9 cellular contexts compared by ENCODE assay signal in genomic region chr13:32737679-32738078, GRCh38.
A peak's percentile ranks its signal among the peaks of the same experiment; 100 is the strongest.
DNase-seq lines count a peak whose midpoint lies in the region; ATAC-seq, FAIRE-seq and TF ChIP-seq lines count a peak whose summit lies in the region.
"Had no signal": no experiment of that assay in that cellular context is flagged by ENCODE, and none has a peak within 500 bp of the region (broad histone marks: within the 10 kb centered on the region; RNA-seq: fewer than 3 reads in every experiment).

No MANE protein-coding gene starts in this region.

- no peaks in the 10 kb centered on the region for H3K9me3 Mint-ChIP-seq in T-helper 2 cell treated with Interferon-gamma antibody and Interleukin-4, amounts not matched to agents 5 μg/mL and 100 μg/mL, for 36 hours
- H3K9me3 Mint-ChIP-seq in mesothelial cell of epicardium, result no peaks in the 10 kb centered on the region

- no peak overlapping the region for H3K23ac ChIP-seq in neuronal stem cell (ENCODE audit: low read depth, low read length, poor library complexity)

- FAIRE-seq in D721Med (lab: Jason Lieb, UNC), result peak; percentile 44

- H2BK120ac ChIP-seq in neuronal stem cell (ENCODE audit: low read depth, low read length), result no peak overlapping the region

- H3K27me3 ChIP-seq in neuronal stem cell (ENCODE audit: control insufficient read depth in 3 of 3, insufficient read depth in 3 of 3, low read depth in 1 of 3, low read length in 3 of 3) (no peaks in the 10 kb centered on the region), BE2C (no peaks in the 10 kb centered on the region)

- TF ChIP-seq CTCF in D721Med (IDR thresholded peaks at IDR 0.05; ENCODE audit: insufficient read depth, missing control alignments) (no peak), mesothelial cell of epicardium (IDR thresholded peaks at IDR 0.05; ENCODE audit: unreplicated experiment) (no peak), BE2C (IDR thresholded peaks at IDR 0.05; ENCODE audit: low read depth, low read length) (no peak)

- H2AFZ ChIP-seq in neuronal stem cell (ENCODE audit: low read length), result no peak overlapping the region

- H2AK5ac ChIP-seq in neuronal stem cell (ENCODE audit: low read depth, low read length), result no peak overlapping the region

- H3K36me3 Mint-ChIP-seq in T-helper 2 cell treated with Interferon-gamma antibody and Interleukin-4, amounts not matched to agents 5 μg/mL and 100 μg/mL, for 36 hours (ENCODE audit: low read depth), result peaks cover 33% of the 10 kb centered on the region
- H3K36me3 Mint-ChIP-seq in mesothelial cell of epicardium, result peaks cover 16% of the 10 kb centered on the region

- H3K4me3 ChIP-seq in neuronal stem cell (ENCODE audit: low read length in 2 of 2) (no peak overlapping the region), BE2C (ENCODE audit: low read depth, low read length) (no peak overlapping the region)

- H3K27me3 Mint-ChIP-seq in T-helper 2 cell treated with Interferon-gamma antibody and Interleukin-4, amounts not matched to agents 5 μg/mL and 100 μg/mL, for 36 hours (ENCODE audit: low read depth), result no peaks in the 10 kb centered on the region
- no peaks in the 10 kb centered on the region for H3K27me3 Mint-ChIP-seq in mesothelial cell of epicardium (ENCODE audit: low read depth)

- H4K91ac ChIP-seq in neuronal stem cell (ENCODE audit: low read depth, low read length, poor library complexity), result no peak overlapping the region

- no peak overlapping the region for H4K8ac ChIP-seq in neuronal stem cell (ENCODE audit: low read depth, low read length)

- no peak overlapping the region for H3K4me2 ChIP-seq in neuronal stem cell (ENCODE audit: insufficient read depth, low read length, poor library complexity, severe bottlenecking)

- H3K9me3 ChIP-seq in neuronal stem cell (replicated peaks in 1 of 2; ENCODE audit: control insufficient read depth in 2 of 2, insufficient read depth in 1 of 2, low read depth in 1 of 2, low read length in 2 of 2) (no peaks in the 10 kb centered on the region), BE2C (no peaks in the 10 kb centered on the region)

- no peak overlapping the region for H3K14ac ChIP-seq in neuronal stem cell (ENCODE audit: low read length)

- H3K18ac ChIP-seq in neuronal stem cell (ENCODE audit: low read length), result no peak overlapping the region

- H3K9ac ChIP-seq in neuronal stem cell (ENCODE audit: low read depth, low read length, poor library complexity), result no peak overlapping the region

- ATAC-seq in GM21528 (IDR thresholded peaks at IDR 0.05; ENCODE audit: low FRiP score, unreplicated experiment), result peak; percentile 72

- peak overlapping the region; percentile 79 for H3K27ac Mint-ChIP-seq in T-helper 2 cell treated with Interferon-gamma antibody and Interleukin-4, amounts not matched to agents 5 μg/mL and 100 μg/mL, for 36 hours
- H3K27ac Mint-ChIP-seq in mesothelial cell of epicardium, result peak overlapping the region; percentile 5

- H3K4me1 ChIP-seq in neuronal stem cell (ENCODE audit: control insufficient read depth in 2 of 2, insufficient read depth in 1 of 2, low read depth in 1 of 2, low read length in 2 of 2) (no peaks in the 10 kb centered on the region), BE2C (no peaks in the 10 kb centered on the region)

- H2BK5ac ChIP-seq in neuronal stem cell (ENCODE audit: low read length), result no peak overlapping the region

- WGBS in neuronal stem cell (ENCODE audit: extremely low coverage in 2 of 2, insufficient read length in 2 of 2, insufficient replicate concordance in 1 of 2), 2 donors, result no CpG with 5 or more reads among the region's 1 CpG

- H3K36me3 ChIP-seq in neuronal stem cell (replicated peaks in 1 of 2; ENCODE audit: control insufficient read depth in 2 of 2, insufficient read depth in 2 of 2, low read length in 2 of 2) (peaks cover 4 to 77% of the 10 kb centered on the region in 2 donors), BE2C (no peaks in the 10 kb centered on the region; the same call in none of the 2 replicates)

- DNase-seq in D721Med (ENCODE audit: insufficient read length, low spot score) (no peak), mesothelial cell of epicardium (ENCODE audit: low spot score in 2 of 2, unreplicated experiment in 2 of 2) (no peak), neuronal stem cell (ENCODE audit: low spot score) (no peak), BE2C (no peak), DMS53 treated with DMSO at 0.1 percent for 48 hours (lab: John Stamatoyannopoulos, UW; ENCODE audit: unreplicated experiment) (no peak), SIG-M5 treated with dmso at 0.1 percent for 504 hours (lab: John Stamatoyannopoulos, UW; ENCODE audit: unreplicated experiment) (no peak)
- no peak for DNase-seq in T-helper 2 cell treated with Interferon-gamma antibody and Interleukin-4, amounts not matched to agents 5 μg/mL and 100 μg/mL, for 36 hours (ENCODE audit: low spot score)

- H3K27ac ChIP-seq in neuronal stem cell (replicated peaks; ENCODE audit: low read length), result no peak overlapping the region
- H3K27ac ChIP-seq: HL-60 had no signal

- H2BK12ac ChIP-seq in neuronal stem cell (ENCODE audit: low read length), result no peak overlapping the region

- H3K4me1 Mint-ChIP-seq in T-helper 2 cell treated with Interferon-gamma antibody and Interleukin-4, amounts not matched to agents 5 μg/mL and 100 μg/mL, for 36 hours (ENCODE audit: low read depth), result peaks cover 31% of the 10 kb centered on the region
- peaks cover 34% of the 10 kb centered on the region for H3K4me1 Mint-ChIP-seq in mesothelial cell of epicardium

- H3K4ac ChIP-seq in neuronal stem cell (ENCODE audit: low read length), result no peak overlapping the region

- no peak overlapping the region for H2BK15ac ChIP-seq in neuronal stem cell (ENCODE audit: low read length)

- peak overlapping the region; percentile 75 for H3K4me3 Mint-ChIP-seq in T-helper 2 cell treated with Interferon-gamma antibody and Interleukin-4, amounts not matched to agents 5 μg/mL and 100 μg/mL, for 36 hours
- no peak overlapping the region for H3K4me3 Mint-ChIP-seq in mesothelial cell of epicardium

- H3K79me1 ChIP-seq in neuronal stem cell (ENCODE audit: low read depth, low read length), result peaks cover 2% of the 10 kb centered on the region
